ENCODE assay signal across 16 cellular contexts in genomic region chr14:104399432-104400155, GRCh38.
A peak's percentile ranks its signal among the peaks of the same experiment; 100 is the strongest.
DNase-seq lines count a peak whose midpoint lies in the region; ATAC-seq and TF ChIP-seq lines count a peak whose summit lies in the region.
"Had no signal": no experiment of that assay in that cellular context is flagged by ENCODE, and none has a peak within 500 bp of the region (broad histone marks: within the 10 kb centered on the region; RNA-seq: fewer than 3 reads in every experiment).

No MANE protein-coding gene starts in this region.

- no peaks in the 10 kb centered on the region for H3K9me3 ChIP-seq in DND-41 (ENCODE audit: insufficient read depth, low read length, severe bottlenecking)

- H3K36me3 Mint-ChIP-seq in WTC11, result peaks cover 24% of the 10 kb centered on the region

- no peaks in the 10 kb centered on the region for H3K27me3 Mint-ChIP-seq in WTC11 (ENCODE audit: low read depth)

- CTCF ChIA-PET in WTC11 (lab: Charles Lee), result interaction anchor here (0.6 to 1.2 kb wide), 2 partner anchors 119 to 165 kb away, joined by 3 to 5 read pairs; no protein-coding TSS in a partner anchor

- peak; percentile 5 for TF ChIP-seq CTCF in DND-41 (IDR thresholded peaks at IDR 0.05; ENCODE audit: borderline replicate concordance, extremely low read depth, low read length, poor library complexity, severe bottlenecking)
- TF ChIP-seq CTCF in WTC11 (IDR thresholded peaks at IDR 0.05), result no peak

- H3K4me3 Mint-ChIP-seq in WTC11, result no peak overlapping the region
- H3K4me3 Mint-ChIP-seq: activated T-cell treated with anti-CD3 and anti-CD28 coated beads, Interleukin-2, amount 50 U/mL, for 4 hours; stimulated activated naive B cell treated with anti-CD40 and anti-IgM and Interleukin-4, amounts not matched to agents 10 μg/mL and 1 μg/mL and 100 μg/mL, for 72 hours had no signal

- H3K27me3 ChIP-seq in DND-41 (ENCODE audit: insufficient read depth, low read length, poor library complexity), result peaks cover 4% of the 10 kb centered on the region
- H3K27me3 ChIP-seq: upper lobe of right lung had no signal

- POLR2A ChIA-PET in WTC11 (lab: Charles Lee), result interaction anchor here (0.6 kb wide), 1 partner anchor 90 kb away, joined by 3 read pairs; no protein-coding TSS in a partner anchor

- no peaks in the 10 kb centered on the region for H4K20me1 ChIP-seq in DND-41 (ENCODE audit: insufficient read depth, low read length)

- H3K27ac ChIP-seq in DND-41 (ENCODE audit: low read length), result no peak overlapping the region
- H3K27ac ChIP-seq: A549, upper lobe of right lung had no signal

- no peak overlapping the region for H3K4me3 ChIP-seq in DND-41 (ENCODE audit: low read depth in 1 of 2, low read length in 2 of 2)
- H3K4me3 ChIP-seq: A549, upper lobe of right lung had no signal

- no peaks in the 10 kb centered on the region for H3K79me2 ChIP-seq in DND-41 (ENCODE audit: insufficient read depth, low read length)

- no peak overlapping the region for H3K9ac ChIP-seq in DND-41 (ENCODE audit: low read depth, low read length)

- no peaks in the 10 kb centered on the region for H3K36me3 ChIP-seq in DND-41 (ENCODE audit: insufficient read depth, low read length)
- H3K36me3 ChIP-seq: upper lobe of right lung had no signal

- no peaks in the 10 kb centered on the region for H3K4me1 ChIP-seq in DND-41 (ENCODE audit: insufficient read depth, low read length)
- H3K4me1 ChIP-seq: A549, upper lobe of right lung had no signal

- ATAC-seq in DND-41 (ENCODE audit: insufficient read depth, low read depth) (0 out of 3 replicates have a peak, but pooled peaks have one; percentile 42), WTC11 (peak; percentile 50)
- ATAC-seq: A549; activated T-cell treated with anti-CD3 and anti-CD28 coated beads, Interleukin-2, amount 50 U/mL, for 4 hours; stimulated activated naive B cell treated with anti-CD40 and anti-IgM and Interleukin-4, amounts not matched to agents 10 μg/mL and 1 μg/mL and 100 μg/mL, for 72 hours; upper lobe of right lung had no signal

- H3K4me1 Mint-ChIP-seq in WTC11, result peaks cover 23% of the 10 kb centered on the region

- H2AFZ ChIP-seq in DND-41 (ENCODE audit: low read depth, low read length), result no peak overlapping the region

- peaks cover 29% of the 10 kb centered on the region for H3K9me3 Mint-ChIP-seq in WTC11

- no peak overlapping the region for H3K27ac Mint-ChIP-seq in WTC11
- H3K27ac Mint-ChIP-seq: stimulated activated naive B cell treated with anti-CD40 and anti-IgM and Interleukin-4, amounts not matched to agents 10 μg/mL and 1 μg/mL and 100 μg/mL, for 72 hours had no signal

- DNase-seq in NCI-H526 (lab: John Stamatoyannopoulos, UW) (peak; percentile 46 to 57), NCI-H526 treated with DMSO at 0.1 percent for 48 hours (lab: John Stamatoyannopoulos, UW) (no peak), DND-41 (peak; percentile 5), WTC11 (ENCODE audit: low spot score) (no peak), mucosa of gallbladder (ENCODE audit: low spot score) (peak; percentile 8), COLO829 (ENCODE audit: low spot score) (no peak), NOMO-1 treated with dmso at 0.1 percent for 144 hours (lab: John Stamatoyannopoulos, UW; ENCODE audit: unreplicated experiment) (no peak)
- DNase-seq in stimulated activated CD4-positive, alpha-beta T cell treated with anti-CD3 and anti-CD28 coated beads, Interleukin-1b, Interleukin-23, amount 100 ng/mL, for 48 hours, result no peak
- DNase-seq: activated T-cell treated with anti-CD3 and anti-CD28 coated beads, Interleukin-2, amount 50 U/mL, for 4 hours; aorta; MV-4-11; OCI-M1; stimulated activated naive B cell treated with anti-CD40 and anti-IgM and Interleukin-4, amounts not matched to agents 10 μg/mL and 1 μg/mL and 100 μg/mL, for 72 hours; SW 1271; upper lobe of right lung had no signal

- no peak overlapping the region for H3K4me2 ChIP-seq in DND-41 (ENCODE audit: insufficient read depth, low read length)
- H3K4me2 ChIP-seq: A549 had no signal

TF ChIP-seq in WTC11, 78 proteins besides CTCF, POLR2A, EP300 and RAD21:
- TF ChIP-seq ZBTB21 (CRISPR knock-in tag; IDR thresholded peaks at IDR 0.05; ENCODE audit: borderline replicate concordance), result no peak
- no peak for TF ChIP-seq IRF1 (CRISPR knock-in tag; IDR thresholded peaks at IDR 0.05)
- no peak for TF ChIP-seq MAX (CRISPR knock-in tag; IDR thresholded peaks at IDR 0.05)
- no peak for TF ChIP-seq ZNF232 (CRISPR knock-in tag; IDR thresholded peaks at IDR 0.05)
- no peak for TF ChIP-seq USF1 (CRISPR knock-in tag; IDR thresholded peaks at IDR 0.05)

Comparison
In these comparisons a context has a peak if more than half of its experiments do, and no peak if none do; other contexts are left out.
1. DNase-seq: peak in NCI-H526 (2 of 2), DND-41 (single experiment) and mucosa of gallbladder (single experiment); none in NCI-H526 treated with DMSO at 0.1 percent for 48 hours (single experiment), WTC11 (single experiment), stimulated activated CD4-positive, alpha-beta T cell treated with anti-CD3 and anti-CD28 coated beads, Interleukin-1b, Interleukin-23, amount 100 ng/mL, for 48 hours (single experiment), COLO829 (single experiment) and NOMO-1 treated with dmso at 0.1 percent for 144 hours (single experiment).